ENCODE assay signal across 15 cellular contexts in the genomic region with DNA sequence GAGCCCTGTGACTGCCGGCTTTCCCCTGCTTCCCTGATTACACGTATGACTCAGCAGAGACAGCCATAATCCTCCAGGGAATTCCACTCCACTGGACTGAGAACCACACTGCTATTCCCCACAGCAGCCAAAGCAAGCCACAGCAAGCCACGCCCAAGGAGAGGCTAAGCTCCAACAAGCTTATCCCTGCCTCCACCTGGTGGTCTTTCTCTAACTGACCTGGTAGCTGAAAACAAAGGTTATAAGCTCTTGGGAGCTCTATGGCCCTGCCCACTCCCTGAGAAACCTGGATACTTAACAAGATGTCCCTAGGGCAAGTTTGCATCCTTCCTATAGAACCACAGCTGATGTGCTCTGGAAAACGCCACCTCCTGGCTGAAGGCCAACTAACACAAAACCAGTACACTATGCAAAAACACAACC.
A peak's percentile ranks its signal among the peaks of the same experiment; 100 is the strongest.
DNase-seq lines count a peak whose midpoint lies in the region; TF ChIP-seq lines count a peak whose summit lies in the region.
"Had no signal": no experiment of that assay in that cellular context is flagged by ENCODE, and none has a peak within 500 bp of the region (broad histone marks: within the 10 kb centered on the region; RNA-seq: fewer than 3 reads in every experiment).

No MANE protein-coding gene starts in this region.

- H3K27me3 ChIP-seq in WERI-Rb-1 (ENCODE audit: insufficient read depth, low read depth, severe bottlenecking) (no peaks in the 10 kb centered on the region), kidney epithelial cell (ENCODE audit: control insufficient read depth, insufficient read depth, low read length) (no peaks in the 10 kb centered on the region)
- H3K27me3 ChIP-seq: BLaER1 had no signal

- peak; percentile 56 for DNase-seq in DMS53 (lab: John Stamatoyannopoulos, UW)
- peak; percentile 12 for DNase-seq in NB4 (ENCODE audit: low read depth)
- peak; percentile 93 for DNase-seq in WERI-Rb-1
- peak; percentile 48 for DNase-seq in kidney epithelial cell (ENCODE audit: low read depth)
- no peak for DNase-seq in stimulated activated CD4-positive, alpha-beta T cell treated with anti-CD3 and anti-CD28 coated beads, Interleukin-4, amount 100 ng/mL, for 1 hour
- DNase-seq in activated CD8-positive, alpha-beta memory T cell treated with anti-CD3 and anti-CD28 coated beads, Interleukin-2, amount 50 U/mL, for 4 hours: no peak
- DNase-seq in NCI-H187 treated with DMSO at 0.1 percent for 48 hours (lab: John Stamatoyannopoulos, UW): no peak
- DNase-seq in activated T-cell treated with anti-CD3 and anti-CD28 coated beads, Interleukin-2, amount 50 U/mL, for 48 hours: no peak
- DNase-seq: activated CD4-positive, alpha-beta T cell treated with anti-CD3 and anti-CD28 coated beads, Interleukin-2, amount 50 U/mL, for 48 hours; activated naive CD8-positive, alpha-beta T cell treated with anti-CD3 and anti-CD28 coated beads for 36 hours; effector memory CD8-positive, alpha-beta T cell; HFFc6; NCI-H1694; stimulated activated naive B cell treated with anti-CD40 and anti-IgM and Interleukin-4, amounts not matched to agents 10 μg/mL and 1 μg/mL and 100 μg/mL, for 72 hours had no signal

- TF ChIP-seq POLR2A in NB4 (IDR thresholded peaks at IDR 0.05; ENCODE audit: extremely low read depth, insufficient read length): no peak

- TF ChIP-seq CTCF in NB4 (IDR thresholded peaks at IDR 0.05; ENCODE audit: low read depth, low read length): peak; percentile 36
- peak; percentile 36 for TF ChIP-seq CTCF in WERI-Rb-1 (IDR thresholded peaks at IDR 0.05; ENCODE audit: low read depth, low read length)
- no peak for TF ChIP-seq CTCF in kidney epithelial cell (IDR thresholded peaks at IDR 0.05; ENCODE audit: insufficient read depth, low read length, poor library complexity, severe bottlenecking)

- H3K9me3 ChIP-seq in WERI-Rb-1 (ENCODE audit: severe bottlenecking): peaks cover 2% of the 10 kb centered on the region
- H3K9me3 ChIP-seq: BLaER1 had no signal

- H3K4me3 ChIP-seq in NB4 (ENCODE audit: low read depth, low read length): no peak overlapping the region
- H3K4me3 ChIP-seq in WERI-Rb-1 (ENCODE audit: low read depth, low read length): no peak overlapping the region
- H3K4me3 ChIP-seq in kidney epithelial cell (ENCODE audit: low read depth, low read length): no peak overlapping the region
- H3K4me3 ChIP-seq: BLaER1 had no signal

- H3K36me3 ChIP-seq in WERI-Rb-1 (no peaks in the 10 kb centered on the region), kidney epithelial cell (ENCODE audit: control insufficient read depth, insufficient read depth, low read length) (no peaks in the 10 kb centered on the region)
- H3K36me3 ChIP-seq: BLaER1 had no signal

- peak overlapping the region; percentile 43 for H3K27ac ChIP-seq in WERI-Rb-1
- H3K27ac ChIP-seq: BLaER1 had no signal

Comparison
In these comparisons a context has a peak if more than half of its experiments do, and no peak if none do; other contexts are left out.
1. DNase-seq: peak in DMS53 (single experiment), NB4 (single experiment), WERI-Rb-1 (single experiment) and kidney epithelial cell (single experiment); none in stimulated activated CD4-positive, alpha-beta T cell treated with anti-CD3 and anti-CD28 coated beads, Interleukin-4, amount 100 ng/mL, for 1 hour (single experiment), activated CD8-positive, alpha-beta memory T cell treated with anti-CD3 and anti-CD28 coated beads, Interleukin-2, amount 50 U/mL, for 4 hours (single experiment), NCI-H187 treated with DMSO at 0.1 percent for 48 hours (single experiment) and activated T-cell treated with anti-CD3 and anti-CD28 coated beads, Interleukin-2, amount 50 U/mL, for 48 hours (0 of 2).